ENCODE assay signal across 8 cellular contexts in the genomic region with DNA sequence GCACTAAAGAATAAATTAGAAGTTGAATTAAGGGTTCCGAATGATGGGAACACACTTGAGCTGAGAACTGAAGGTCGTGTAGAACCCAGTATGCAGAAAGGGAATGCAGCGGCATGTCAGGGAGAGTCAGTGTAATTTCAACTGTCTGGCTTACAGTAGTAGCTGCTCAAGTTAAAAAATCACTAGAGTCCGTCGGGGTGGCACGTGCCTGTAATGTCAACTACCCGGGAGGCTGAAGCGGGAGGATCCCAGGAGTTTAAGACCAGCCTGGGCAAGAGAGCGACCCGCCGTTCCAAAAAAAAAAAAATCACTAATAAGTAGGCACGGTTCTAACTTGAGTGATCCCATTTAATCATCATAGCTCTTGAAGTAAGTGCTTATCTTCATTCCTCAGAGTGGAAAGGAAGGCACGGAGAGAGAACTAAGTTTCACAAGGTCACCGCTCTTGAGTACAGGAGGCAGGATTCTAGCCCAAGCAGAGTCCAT.
DNase-seq lines count a peak whose midpoint lies in the region; ATAC-seq lines count a peak whose summit lies in the region.

No MANE protein-coding gene starts in this region.

- peaks cover 40% of the 10 kb centered on the region for H3K4me1 ChIP-seq in stomach smooth muscle (ENCODE audit: control insufficient read depth, insufficient read depth, low read length)

- peak overlapping the region; percentile 86 for H3K4me3 Mint-ChIP-seq in activated naive CD8-positive, alpha-beta T cell treated with anti-CD3 and anti-CD28 coated beads, Interleukin-2, amount 50 U/mL, for 24 hours

- DNase-seq in NCI-H1105 treated with DMSO at 0.1 percent for 48 hours (lab: John Stamatoyannopoulos, UW) (peak; percentile 37), NCI-H1105 (lab: John Stamatoyannopoulos, UW) (no peak), iris pigment epithelial cell (ENCODE audit: low read depth) (peak; percentile 38)
- DNase-seq in activated naive CD8-positive, alpha-beta T cell treated with anti-CD3 and anti-CD28 coated beads, Interleukin-2, amount 50 U/mL, for 24 hours: no peak

- no peaks in the 10 kb centered on the region for H3K27me3 ChIP-seq in stomach smooth muscle (ENCODE audit: control insufficient read depth in 1 of 2, insufficient read depth in 2 of 2, low read length in 2 of 2)

- peak overlapping the region; percentile 99 for H3K27ac ChIP-seq in stomach smooth muscle (ENCODE audit: low read length)

- peaks cover 8 to 10% of the 10 kb centered on the region in 2 donors for H3K36me3 ChIP-seq in stomach smooth muscle (ENCODE audit: control insufficient read depth in 2 of 2, insufficient read depth in 2 of 2, low read length in 2 of 2)

- peak overlapping the region; percentile 97 to 98 for H3K9ac ChIP-seq in stomach smooth muscle (ENCODE audit: low read length in 2 of 2)

- H3K36me3 Mint-ChIP-seq in activated naive CD8-positive, alpha-beta T cell treated with anti-CD3 and anti-CD28 coated beads, Interleukin-2, amount 50 U/mL, for 24 hours (ENCODE audit: low read depth): peaks cover 27% of the 10 kb centered on the region

- no peak for ATAC-seq in activated naive CD8-positive, alpha-beta T cell treated with anti-CD3 and anti-CD28 coated beads, Interleukin-2, amount 50 U/mL, for 24 hours
- ATAC-seq in HG03520 (IDR thresholded peaks at IDR 0.05; ENCODE audit: unreplicated experiment) (no peak), GM18867 (IDR thresholded peaks at IDR 0.05; ENCODE audit: unreplicated experiment) (no peak), GM18511 (IDR thresholded peaks at IDR 0.05; ENCODE audit: unreplicated experiment) (no peak)

- H3K9me3 Mint-ChIP-seq in activated naive CD8-positive, alpha-beta T cell treated with anti-CD3 and anti-CD28 coated beads, Interleukin-2, amount 50 U/mL, for 24 hours: peaks cover 4% of the 10 kb centered on the region

- H3K4me3 ChIP-seq in stomach smooth muscle (ENCODE audit: low read length in 2 of 2): peak overlapping the region; percentile 59 to 94

- H3K4me1 Mint-ChIP-seq in activated naive CD8-positive, alpha-beta T cell treated with anti-CD3 and anti-CD28 coated beads, Interleukin-2, amount 50 U/mL, for 24 hours: peaks cover 60% of the 10 kb centered on the region

- no peaks in the 10 kb centered on the region for H3K9me3 ChIP-seq in stomach smooth muscle (ENCODE audit: control insufficient read depth in 2 of 2, low read length in 2 of 2)

- H3K27ac Mint-ChIP-seq in activated naive CD8-positive, alpha-beta T cell treated with anti-CD3 and anti-CD28 coated beads, Interleukin-2, amount 50 U/mL, for 24 hours: peak overlapping the region; percentile 100

- H3K27me3 Mint-ChIP-seq in activated naive CD8-positive, alpha-beta T cell treated with anti-CD3 and anti-CD28 coated beads, Interleukin-2, amount 50 U/mL, for 24 hours: peaks cover 5% of the 10 kb centered on the region

Comparison
In these comparisons a context has a peak if more than half of its experiments do, and no peak if none do; other contexts are left out.
1. DNase-seq: peak in NCI-H1105 treated with DMSO at 0.1 percent for 48 hours (single experiment) and iris pigment epithelial cell (single experiment); none in NCI-H1105 (single experiment) and activated naive CD8-positive, alpha-beta T cell treated with anti-CD3 and anti-CD28 coated beads, Interleukin-2, amount 50 U/mL, for 24 hours (single experiment).